In genomic region chr3:52247455-52248164, GRCh38 we compare ENCODE assay signal across 1 cellular context.
TF ChIP-seq lines count a peak whose summit lies in the region.

No MANE protein-coding gene starts in this region.

TF ChIP-seq in GM12878, 131 proteins besides CTCF, POLR2A, EP300 and RAD21:
- TF ChIP-seq SPI1 (IDR thresholded peaks at IDR 0.05; ENCODE audit: borderline replicate concordance, insufficient read depth, low read depth, low read length) = peak; percentile 68; the same call in 1 of the 2 replicates
- TF ChIP-seq GABPA (IDR thresholded peaks at IDR 0.05; ENCODE audit: low read depth) = no peak
